In genomic region chr7:139738101-139738489, GRCh38 we compare ENCODE assay signal across 1 cellular context.
TF ChIP-seq lines count a peak whose summit lies in the region.

No MANE protein-coding gene starts in this region.

TF ChIP-seq in HepG2, 621 proteins besides CTCF, POLR2A, EP300 and RAD21 (continued from another document):
- TF ChIP-seq HNF4G (IDR thresholded peaks at IDR 0.05; ENCODE audit: borderline replicate concordance, low read depth, low read length), result 0 out of 2 replicates have a peak, but pooled peaks have one; percentile 19
- no peak for TF ChIP-seq HNF4G (CRISPR knock-in tag; IDR thresholded peaks at IDR 0.05; ENCODE audit: borderline replicate concordance, low read depth)
- no peak for TF ChIP-seq ZNF619 (CRISPR knock-in tag; IDR thresholded peaks at IDR 0.05)
- TF ChIP-seq SALL1 (CRISPR knock-in tag; IDR thresholded peaks at IDR 0.05), result peak; percentile 86
- no peak for TF ChIP-seq DPF2 (CRISPR knock-in tag; IDR thresholded peaks at IDR 0.05; ENCODE audit: borderline replicate concordance, low read depth)
- 0 out of 2 replicates have a peak, but pooled peaks have one; percentile 16 for TF ChIP-seq ZNF792 (CRISPR knock-in tag; IDR thresholded peaks at IDR 0.05)
- peak; percentile 13; the same call in 1 of the 2 replicates for TF ChIP-seq HOMEZ (CRISPR knock-in tag; IDR thresholded peaks at IDR 0.05; ENCODE audit: low read depth)
- TF ChIP-seq ZNF562 (CRISPR knock-in tag; IDR thresholded peaks at IDR 0.05; ENCODE audit: borderline replicate concordance), result no peak
- peak; percentile 91 for TF ChIP-seq ZBTB33 (CRISPR knock-in tag; IDR thresholded peaks at IDR 0.05)
- no peak for TF ChIP-seq ZNF773 (CRISPR knock-in tag; IDR thresholded peaks at IDR 0.05; ENCODE audit: borderline replicate concordance)
- TF ChIP-seq TEAD3 (CRISPR knock-in tag; optimal IDR thresholded peaks at IDR 0.05; ENCODE audit: borderline replicate concordance), result peak; percentile 81
- TF ChIP-seq ZNF775 (CRISPR knock-in tag; IDR thresholded peaks at IDR 0.05; ENCODE audit: borderline replicate concordance), result no peak
- 0 out of 2 replicates have a peak, but pooled peaks have one; percentile 33 for TF ChIP-seq KAT8 (CRISPR knock-in tag; IDR thresholded peaks at IDR 0.05)
- no peak for TF ChIP-seq SALL2 (CRISPR knock-in tag; IDR thresholded peaks at IDR 0.05)
- peak; percentile 39; the same call in 1 of the 2 replicates for TF ChIP-seq PHF21A (CRISPR knock-in tag; IDR thresholded peaks at IDR 0.05)
- 0 out of 2 replicates have a peak, but pooled peaks have one; percentile 23 for TF ChIP-seq ZNF614 (CRISPR knock-in tag; IDR thresholded peaks at IDR 0.05; ENCODE audit: borderline replicate concordance)
- TF ChIP-seq ELF3 (CRISPR knock-in tag; IDR thresholded peaks at IDR 0.05), result 0 out of 2 replicates have a peak, but pooled peaks have one; percentile 13
- TF ChIP-seq ZNF691 (CRISPR knock-in tag; IDR thresholded peaks at IDR 0.05; ENCODE audit: borderline replicate concordance, low read depth), result no peak
- TF ChIP-seq BCL6 (CRISPR knock-in tag; IDR thresholded peaks at IDR 0.05), result peak; percentile 43; the same call in 1 of the 2 replicates
- TF ChIP-seq FOXJ3 (CRISPR knock-in tag; IDR thresholded peaks at IDR 0.05; ENCODE audit: borderline replicate concordance), result peak; percentile 49; the same call in 1 of the 2 replicates
- TF ChIP-seq ZBTB38 (CRISPR knock-in tag; IDR thresholded peaks at IDR 0.05), result peak; percentile 47; the same call in 1 of the 2 replicates
- no peak for TF ChIP-seq ZSCAN21 (CRISPR knock-in tag; IDR thresholded peaks at IDR 0.05; ENCODE audit: borderline replicate concordance)
- no peak for TF ChIP-seq SOX6 (IDR thresholded peaks at IDR 0.05)
- peak; percentile 61; the same call in 1 of the 2 replicates for TF ChIP-seq SOX6 (CRISPR knock-in tag; IDR thresholded peaks at IDR 0.05)
- peak; percentile 7 to 86; a peak in 3 of 4 replicates for TF ChIP-seq REST (IDR thresholded peaks at IDR 0.05; ENCODE audit: borderline replicate concordance in 1 of 2, low read depth in 1 of 2, low read length in 2 of 2)
- peak; percentile 23; the same call in 1 of the 2 replicates for TF ChIP-seq HOXA3 (CRISPR knock-in tag; IDR thresholded peaks at IDR 0.05)
- TF ChIP-seq RXRB (CRISPR knock-in tag; IDR thresholded peaks at IDR 0.05; ENCODE audit: borderline replicate concordance), result 0 out of 2 replicates have a peak, but pooled peaks have one; percentile 21
- TF ChIP-seq CREM (IDR thresholded peaks at IDR 0.05), result peak; percentile 20; the same call in 1 of the 2 replicates
- no peak for TF ChIP-seq CREM (CRISPR knock-in tag; IDR thresholded peaks at IDR 0.05)
- no peak for TF ChIP-seq TAF15 (IDR thresholded peaks at IDR 0.05; ENCODE audit: low read depth, low read length, poor library complexity, severe bottlenecking)
- peak; percentile 64; the same call in 1 of the 2 replicates for TF ChIP-seq SAP130 (CRISPR knock-in tag; IDR thresholded peaks at IDR 0.05; ENCODE audit: low read depth)
- 0 out of 2 replicates have a peak, but pooled peaks have one; percentile 31 for TF ChIP-seq RARA (CRISPR knock-in tag; IDR thresholded peaks at IDR 0.05)
- peak; percentile 76; the same call in 1 of the 2 replicates for TF ChIP-seq ZKSCAN8 (CRISPR knock-in tag; IDR thresholded peaks at IDR 0.05; ENCODE audit: borderline replicate concordance)
- no peak for TF ChIP-seq RFX5 (IDR thresholded peaks at IDR 0.05; ENCODE audit: low read depth, low read length)
- 0 out of 2 replicates have a peak, but pooled peaks have one; percentile 30 for TF ChIP-seq REPIN1 (CRISPR knock-in tag; IDR thresholded peaks at IDR 0.05; ENCODE audit: borderline replicate concordance, low read depth)
- TF ChIP-seq ZNF329 (CRISPR knock-in tag; IDR thresholded peaks at IDR 0.05; ENCODE audit: low read depth), result no peak
- TF ChIP-seq FOXA3 (CRISPR knock-in tag; IDR thresholded peaks at IDR 0.05), result peak; percentile 79
- TF ChIP-seq NFE2L1 (CRISPR knock-in tag; IDR thresholded peaks at IDR 0.05; ENCODE audit: borderline replicate concordance), result no peak
